In genomic region chr2:129907256-129907973, GRCh38 we compare ENCODE assay signal across 17 cellular contexts.
"Had no signal": no experiment of that assay in that cellular context is flagged by ENCODE, and none has a peak within 500 bp of the region (broad histone marks: within the 10 kb centered on the region; RNA-seq: fewer than 3 reads in every experiment).

No MANE protein-coding gene starts in this region.

- H3K4me3 Mint-ChIP-seq: activated CD4-positive, alpha-beta memory T cell treated with anti-CD3 and anti-CD28 coated beads for 36 hours; activated naive CD4-positive, alpha-beta T cell treated with anti-CD3 and anti-CD28 coated beads, Interleukin-2, amount 50 U/mL, for 24 hours; memory B cell; nephron; stimulated activated naive B cell treated with anti-CD40 and anti-IgM and Interleukin-4, amounts not matched to agents 10 μg/mL and 1 μg/mL and 100 μg/mL, for 72 hours had no signal

- DNase-seq: activated CD4-positive, alpha-beta memory T cell treated with anti-CD3 and anti-CD28 coated beads for 36 hours; activated CD4-positive, alpha-beta T cell treated with anti-CD3 and anti-CD28 coated beads for 48 hours; activated gamma-delta T cell treated with Interleukin-2 at 50 U/mL for 16 hours; activated T-cell treated with anti-CD3 and anti-CD28 coated beads, Interleukin-2, amount 50 U/mL, for 1 hour; brain microvascular endothelial cell; central memory CD4-positive, alpha-beta T cell; esophagus squamous epithelium; gastrocnemius medialis; hippocampal formation; nucleus accumbens; stimulated activated CD4-positive, alpha-beta T cell treated with anti-CD3 and anti-CD28 coated beads, Interleukin-2, amount 100 ng/mL, for 48 hours; stimulated activated CD8-positive, alpha-beta memory T cell treated with anti-CD3 and anti-CD28 coated beads, Interleukin-4, amount 100 ng/mL, for 48 hours; stimulated activated naive B cell treated with anti-CD40 and anti-IgM and Interleukin-4, amounts not matched to agents 10 μg/mL and 1 μg/mL and 100 μg/mL, for 72 hours; testis had no signal

- H3K4me1 Mint-ChIP-seq: activated naive CD4-positive, alpha-beta T cell treated with anti-CD3 and anti-CD28 coated beads, Interleukin-2, amount 50 U/mL, for 24 hours; memory B cell; nephron had no signal

- H3K9me3 Mint-ChIP-seq: activated CD4-positive, alpha-beta memory T cell treated with anti-CD3 and anti-CD28 coated beads for 36 hours; activated naive CD4-positive, alpha-beta T cell treated with anti-CD3 and anti-CD28 coated beads, Interleukin-2, amount 50 U/mL, for 24 hours; memory B cell; nephron; stimulated activated naive B cell treated with anti-CD40 and anti-IgM and Interleukin-4, amounts not matched to agents 10 μg/mL and 1 μg/mL and 100 μg/mL, for 72 hours had no signal

- H3K27ac Mint-ChIP-seq: activated CD4-positive, alpha-beta memory T cell treated with anti-CD3 and anti-CD28 coated beads for 36 hours; activated naive CD4-positive, alpha-beta T cell treated with anti-CD3 and anti-CD28 coated beads, Interleukin-2, amount 50 U/mL, for 24 hours; memory B cell; nephron; stimulated activated naive B cell treated with anti-CD40 and anti-IgM and Interleukin-4, amounts not matched to agents 10 μg/mL and 1 μg/mL and 100 μg/mL, for 72 hours had no signal

- H3K27me3 Mint-ChIP-seq: activated naive CD4-positive, alpha-beta T cell treated with anti-CD3 and anti-CD28 coated beads, Interleukin-2, amount 50 U/mL, for 24 hours had no signal

- ATAC-seq: gastrocnemius medialis; stimulated activated naive B cell treated with anti-CD40 and anti-IgM and Interleukin-4, amounts not matched to agents 10 μg/mL and 1 μg/mL and 100 μg/mL, for 72 hours had no signal

- H3K36me3 Mint-ChIP-seq: activated CD4-positive, alpha-beta memory T cell treated with anti-CD3 and anti-CD28 coated beads for 36 hours; activated naive CD4-positive, alpha-beta T cell treated with anti-CD3 and anti-CD28 coated beads, Interleukin-2, amount 50 U/mL, for 24 hours; memory B cell had no signal
